In genomic region chr12:111322336-111323250, GRCh38 we compare ENCODE assay signal across 13 cellular contexts. TPM values are rescaled to one million over a fixed set of nuclear protein-coding genes. Genes with fewer than 3 reads are reported as not detected.
DNase-seq lines count a peak whose midpoint lies in the region; ATAC-seq and TF ChIP-seq lines count a peak whose summit lies in the region.
"Had no signal": no experiment of that assay in that cellular context is flagged by ENCODE, and none has a peak within 500 bp of the region (broad histone marks: within the 10 kb centered on the region; RNA-seq: fewer than 3 reads in every experiment).

No MANE protein-coding gene starts in this region.

- DNase-seq in NCI-H1417 (lab: John Stamatoyannopoulos, UW) (peak in 2 of 3 experiments; percentile 52 to 68), NCI-H1417 treated with DMSO at 0.1 percent for 48 hours (lab: John Stamatoyannopoulos, UW) (no peak), NCI-H69 (lab: John Stamatoyannopoulos, UW) (peak; percentile 92), head of caudate nucleus (peak in 40 of 42 donors; percentile 11 to 78 (median 42)), sigmoid colon (peak; percentile 67), T-helper 9 cell (no peak)
- DNase-seq: activated CD4-positive, alpha-beta T cell treated with anti-CD3 and anti-CD28 coated beads, Interleukin-2, amount 10 ng/mL, durations not matched to agents 7 days and 5 days; endodermal cell; stimulated activated CD4-positive, alpha-beta T cell treated with anti-CD3 and anti-CD28 coated beads, Interleukin-15, amount 100 ng/mL, for 24 hours had no signal

- no peak overlapping the region for H3K4me3 ChIP-seq in sigmoid colon
- H3K4me3 ChIP-seq: breast epithelium, upper lobe of left lung had no signal

- ATAC-seq in GM19035 (IDR thresholded peaks at IDR 0.05; ENCODE audit: unreplicated experiment) (no peak), GM21786 (IDR thresholded peaks at IDR 0.05; ENCODE audit: unreplicated experiment) (no peak)

- no peak overlapping the region for H3K27ac ChIP-seq in sigmoid colon
- H3K27ac ChIP-seq: breast epithelium, upper lobe of left lung had no signal

- TF ChIP-seq CTCF in sigmoid colon (IDR thresholded peaks at IDR 0.05), result no peak

- H3K9me3 ChIP-seq in sigmoid colon, result no peaks in the 10 kb centered on the region
- H3K9me3 ChIP-seq: breast epithelium, upper lobe of left lung had no signal

- H3K27me3 ChIP-seq in sigmoid colon, result peaks cover 0 to 7% (median 0%) of the 10 kb centered on the region in 3 donors
- H3K27me3 ChIP-seq: upper lobe of left lung had no signal

- peaks cover 0 to 4% (median 0%) of the 10 kb centered on the region in 4 donors for H3K4me1 ChIP-seq in sigmoid colon
- H3K4me1 ChIP-seq: breast epithelium, upper lobe of left lung had no signal

- H3K36me3 ChIP-seq in sigmoid colon, result no peaks in the 10 kb centered on the region
- H3K36me3 ChIP-seq: breast epithelium, upper lobe of left lung had no signal

- 80 to 88% methylated on average over 25 of the region's 25 CpGs for WGBS in sigmoid colon, 2 donors

- no peak for TF ChIP-seq EP300 in sigmoid colon (IDR thresholded peaks at IDR 0.05)

- intact Hi-C loops in head of caudate nucleus (cut with DNase I) (no loop called here), sigmoid colon (cut with DNase I) (no loop called here)

- no peak for TF ChIP-seq POLR2A in sigmoid colon (IDR thresholded peaks at IDR 0.05)

RNA-seq across cellular contexts. Expression of gene PHETA1, which starts 46.3 kb away (rescaled TPM):
- 1 to 10 TPM; 3.6 to 6.1 (median 5.2) TPM for total RNA-seq in sigmoid colon
- polyA plus RNA-seq in sigmoid colon, result 10 to 100 TPM; 16.8 to 21.6 (median 21.5) TPM

Comparison
In these comparisons a context has a peak if more than half of its experiments do, and no peak if none do; other contexts are left out.
1. DNase-seq: peak in NCI-H1417 (2 of 3), NCI-H69 (single experiment), head of caudate nucleus (40 of 42) and sigmoid colon (single experiment); none in NCI-H1417 treated with DMSO at 0.1 percent for 48 hours (single experiment) and T-helper 9 cell (single experiment).